Comparison of ENCODE assay signal across 14 cellular contexts in the genomic region with DNA sequence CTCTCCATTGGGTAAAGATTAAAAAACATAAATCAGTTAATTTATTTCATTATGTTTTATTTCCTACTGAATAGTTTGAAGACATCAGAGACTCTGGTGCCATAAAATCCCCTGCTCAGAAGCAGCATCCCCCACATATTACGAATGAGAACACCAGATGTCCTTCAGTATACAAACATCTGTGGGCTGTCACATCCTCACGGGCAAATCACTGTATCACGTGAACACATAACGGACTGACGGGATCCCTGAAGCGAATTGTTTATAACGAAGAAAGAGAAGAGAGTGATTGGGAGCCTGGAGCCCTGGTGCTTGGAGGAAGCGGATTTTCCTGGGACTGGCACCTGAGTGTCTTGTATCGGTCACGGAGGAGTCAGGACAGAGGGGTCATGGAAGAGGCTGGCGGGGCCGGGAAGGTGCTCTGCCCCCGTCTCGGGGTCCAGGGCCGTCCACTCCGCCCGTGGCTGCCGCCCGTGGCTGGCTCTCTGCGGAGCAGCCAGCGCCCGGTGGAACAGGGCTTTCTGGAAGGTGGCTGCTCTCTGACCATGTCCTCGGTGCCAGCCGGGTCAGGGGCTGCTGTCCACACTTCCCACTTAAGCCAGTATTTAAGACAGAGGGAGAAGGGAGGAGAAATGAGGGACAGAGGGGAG.
DNase-seq lines count a peak whose midpoint lies in the region; ATAC-seq lines count a peak whose summit lies in the region.
"Had no signal": no experiment of that assay in that cellular context is flagged by ENCODE, and none has a peak within 500 bp of the region (broad histone marks: within the 10 kb centered on the region; RNA-seq: fewer than 3 reads in every experiment).

No MANE protein-coding gene starts in this region.

- DNase-seq in AG08396 (ENCODE audit: low spot score) (peak; percentile 45), RPMI7951 (ENCODE audit: low read depth) (peak; percentile 38), left kidney (ENCODE audit: low read depth, low spot score) (peak; percentile 88), sciatic nerve (ENCODE audit: low spot score) (no peak), activated T-cell treated with anti-CD3 and anti-CD28 coated beads for 4 hours (no peak)
- no peak for DNase-seq in activated naive CD4-positive, alpha-beta T cell treated with Interleukin-2 at 50 U/mL for 16 hours
- DNase-seq: DMS153, MV-4-11, NCI-H1417 treated with DMSO at 0.1 percent for 48 hours, NCI-H2029 treated with DMSO at 0.1 percent for 48 hours, NCI-H526, Right ventricle myocardium superior had no signal

- intact Hi-C loops in sciatic nerve (cut with DNase I), result no loop called here

- peak; percentile 23 for ATAC-seq in sciatic nerve
- no peak for ATAC-seq in HG03571 (IDR thresholded peaks at IDR 0.05; ENCODE audit: unreplicated experiment)
- ATAC-seq: GM12878 had no signal

Comparison
In these comparisons a context has a peak if more than half of its experiments do, and no peak if none do; other contexts are left out.
1. DNase-seq: peak in AG08396 (single experiment), RPMI7951 (single experiment) and left kidney (single experiment); none in sciatic nerve (single experiment), activated naive CD4-positive, alpha-beta T cell treated with Interleukin-2 at 50 U/mL for 16 hours (single experiment) and activated T-cell treated with anti-CD3 and anti-CD28 coated beads for 4 hours (single experiment).